ENCODE assay signal across 1 cellular context in the genomic region with DNA sequence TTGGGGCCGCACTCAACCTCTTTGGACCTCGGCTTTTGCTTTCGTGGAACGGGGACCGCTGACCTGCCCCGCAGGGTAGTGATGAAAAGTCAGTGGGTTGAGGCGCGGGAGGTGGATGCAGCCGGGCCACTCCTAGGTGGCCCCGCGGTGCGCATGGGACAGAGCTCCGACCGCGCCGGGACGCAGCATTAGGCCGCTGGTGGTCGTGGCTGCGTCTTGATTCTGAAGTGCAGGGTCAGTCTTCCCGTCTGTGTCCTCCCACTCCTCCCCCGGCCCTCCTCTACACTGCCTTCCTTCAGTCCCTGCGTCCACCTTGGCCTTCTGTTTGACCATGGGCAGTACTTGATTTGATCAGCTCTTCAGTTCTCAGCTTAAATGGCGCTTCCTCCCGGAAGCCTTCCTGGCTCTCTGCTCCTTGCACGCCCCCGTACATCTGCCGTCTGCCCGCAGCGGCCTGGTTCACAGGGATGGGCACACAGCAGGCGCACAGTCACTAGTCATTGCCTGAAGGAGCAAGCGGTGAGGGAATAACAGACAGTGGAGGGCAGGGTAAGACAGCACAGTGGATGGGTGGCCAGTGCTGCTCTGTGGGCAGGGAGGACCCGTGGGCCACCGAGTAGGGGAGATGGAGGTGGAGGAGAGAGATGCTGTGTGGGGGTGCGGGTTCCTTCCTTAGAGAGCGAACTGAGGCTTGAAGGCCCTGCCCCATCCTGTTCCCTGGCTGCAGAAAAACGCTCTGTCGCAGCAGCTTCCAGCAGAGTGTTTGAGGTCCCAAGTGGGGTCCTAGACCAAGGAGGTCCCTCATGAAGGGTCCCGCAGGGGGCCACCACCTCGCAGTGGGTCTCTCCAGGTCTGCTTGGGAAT.
TF ChIP-seq lines count a peak whose summit lies in the region.

No MANE protein-coding gene starts in this region.

TF ChIP-seq in K562, 482 proteins besides CTCF, POLR2A, EP300 and RAD21 (continued from another document and continues in another):
- TF ChIP-seq, protein P1, sequence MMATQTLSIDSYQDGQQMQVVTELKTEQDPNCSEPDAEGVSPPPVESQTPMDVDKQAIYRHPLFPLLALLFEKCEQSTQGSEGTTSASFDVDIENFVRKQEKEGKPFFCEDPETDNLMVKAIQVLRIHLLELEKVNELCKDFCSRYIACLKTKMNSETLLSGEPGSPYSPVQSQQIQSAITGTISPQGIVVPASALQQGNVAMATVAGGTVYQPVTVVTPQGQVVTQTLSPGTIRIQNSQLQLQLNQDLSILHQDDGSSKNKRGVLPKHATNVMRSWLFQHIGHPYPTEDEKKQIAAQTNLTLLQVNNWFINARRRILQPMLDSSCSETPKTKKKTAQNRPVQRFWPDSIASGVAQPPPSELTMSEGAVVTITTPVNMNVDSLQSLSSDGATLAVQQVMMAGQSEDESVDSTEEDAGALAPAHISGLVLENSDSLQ (IDR thresholded peaks at IDR 0.05) = no peak
- TF ChIP-seq FIP1L1 (IDR thresholded peaks at IDR 0.05; ENCODE audit: low read depth, low read length, poor library complexity, severe bottlenecking) (peak; percentile 28), NR4A1 (CRISPR knock-in tag; IDR thresholded peaks at IDR 0.05) (no peak), NR4A1 (tag; IDR thresholded peaks at IDR 0.05) (no peak), SRSF1 (IDR thresholded peaks at IDR 0.05; ENCODE audit: low read depth, low read length) (0 out of 2 replicates have a peak, but pooled peaks have one; percentile 52), RBFOX2 (IDR thresholded peaks at IDR 0.05; ENCODE audit: low read depth, low read length) (peak; percentile 64), POLR2G (IDR thresholded peaks at IDR 0.05; ENCODE audit: low read depth, low read length) (peak; percentile 1; the same call in 1 of the 2 replicates), HMGN3 (IDR thresholded peaks at IDR 0.05; ENCODE audit: borderline replicate concordance, extremely low read depth, insufficient read length, low read depth, low read length) (peak; percentile 12), SAFB2 (IDR thresholded peaks at IDR 0.05; ENCODE audit: borderline replicate concordance, low read depth, low read length, severe bottlenecking) (no peak), PTBP1 (IDR thresholded peaks at IDR 0.05; ENCODE audit: low read depth, low read length) (0 out of 2 replicates have a peak, but pooled peaks have one; percentile 40), ZKSCAN1 (IDR thresholded peaks at IDR 0.05; ENCODE audit: low read depth, low read length) (no peak), NFRKB (IDR thresholded peaks at IDR 0.05; ENCODE audit: low read depth) (no peak), ZFX (CRISPR knock-in tag; IDR thresholded peaks at IDR 0.05) (peak; percentile 75), KDM5B (IDR thresholded peaks at IDR 0.05; ENCODE audit: insufficient replicate concordance, low read depth, low read length) (peak; percentile 31), GABPA (tag; conservative IDR thresholded peaks at IDR 0.05; ENCODE audit: low read depth) (no peak; the same call in 1 of the 2 replicates), MTA1 (IDR thresholded peaks at IDR 0.05; ENCODE audit: borderline replicate concordance) (no peak), ZBTB1 (CRISPR knock-in tag; IDR thresholded peaks at IDR 0.05; ENCODE audit: borderline replicate concordance, low read depth) (peak; percentile 84; the same call in 1 of the 2 replicates), BCOR (IDR thresholded peaks at IDR 0.05) (peak; percentile 95), ZNF354B (CRISPR knock-in tag; IDR thresholded peaks at IDR 0.05) (no peak), YY1 (IDR thresholded peaks at IDR 0.05; ENCODE audit: borderline replicate concordance in 1 of 3, control insufficient read depth in 1 of 3, extremely low read depth in 1 of 3, insufficient read depth in 3 of 3, insufficient read length in 1 of 3, insufficient replicate concordance in 2 of 3, low read depth in 1 of 3, low read length in 2 of 3) (no peak), NCOR1 (IDR thresholded peaks at IDR 0.05) (no peak), ZNF165 (CRISPR knock-in tag; IDR thresholded peaks at IDR 0.05; ENCODE audit: borderline replicate concordance) (no peak), HDAC2 (IDR thresholded peaks at IDR 0.05) (peak; percentile 73; the same call in 1 of the 2 replicates), MAZ (CRISPR knock-in tag; conservative IDR thresholded peaks at IDR 0.05 in 1 of 2, IDR thresholded peaks at IDR 0.05 in 1 of 2) (peak; percentile 13 to 23; a peak in 1 of 4 replicates)
- TF ChIP-seq, protein P2, sequence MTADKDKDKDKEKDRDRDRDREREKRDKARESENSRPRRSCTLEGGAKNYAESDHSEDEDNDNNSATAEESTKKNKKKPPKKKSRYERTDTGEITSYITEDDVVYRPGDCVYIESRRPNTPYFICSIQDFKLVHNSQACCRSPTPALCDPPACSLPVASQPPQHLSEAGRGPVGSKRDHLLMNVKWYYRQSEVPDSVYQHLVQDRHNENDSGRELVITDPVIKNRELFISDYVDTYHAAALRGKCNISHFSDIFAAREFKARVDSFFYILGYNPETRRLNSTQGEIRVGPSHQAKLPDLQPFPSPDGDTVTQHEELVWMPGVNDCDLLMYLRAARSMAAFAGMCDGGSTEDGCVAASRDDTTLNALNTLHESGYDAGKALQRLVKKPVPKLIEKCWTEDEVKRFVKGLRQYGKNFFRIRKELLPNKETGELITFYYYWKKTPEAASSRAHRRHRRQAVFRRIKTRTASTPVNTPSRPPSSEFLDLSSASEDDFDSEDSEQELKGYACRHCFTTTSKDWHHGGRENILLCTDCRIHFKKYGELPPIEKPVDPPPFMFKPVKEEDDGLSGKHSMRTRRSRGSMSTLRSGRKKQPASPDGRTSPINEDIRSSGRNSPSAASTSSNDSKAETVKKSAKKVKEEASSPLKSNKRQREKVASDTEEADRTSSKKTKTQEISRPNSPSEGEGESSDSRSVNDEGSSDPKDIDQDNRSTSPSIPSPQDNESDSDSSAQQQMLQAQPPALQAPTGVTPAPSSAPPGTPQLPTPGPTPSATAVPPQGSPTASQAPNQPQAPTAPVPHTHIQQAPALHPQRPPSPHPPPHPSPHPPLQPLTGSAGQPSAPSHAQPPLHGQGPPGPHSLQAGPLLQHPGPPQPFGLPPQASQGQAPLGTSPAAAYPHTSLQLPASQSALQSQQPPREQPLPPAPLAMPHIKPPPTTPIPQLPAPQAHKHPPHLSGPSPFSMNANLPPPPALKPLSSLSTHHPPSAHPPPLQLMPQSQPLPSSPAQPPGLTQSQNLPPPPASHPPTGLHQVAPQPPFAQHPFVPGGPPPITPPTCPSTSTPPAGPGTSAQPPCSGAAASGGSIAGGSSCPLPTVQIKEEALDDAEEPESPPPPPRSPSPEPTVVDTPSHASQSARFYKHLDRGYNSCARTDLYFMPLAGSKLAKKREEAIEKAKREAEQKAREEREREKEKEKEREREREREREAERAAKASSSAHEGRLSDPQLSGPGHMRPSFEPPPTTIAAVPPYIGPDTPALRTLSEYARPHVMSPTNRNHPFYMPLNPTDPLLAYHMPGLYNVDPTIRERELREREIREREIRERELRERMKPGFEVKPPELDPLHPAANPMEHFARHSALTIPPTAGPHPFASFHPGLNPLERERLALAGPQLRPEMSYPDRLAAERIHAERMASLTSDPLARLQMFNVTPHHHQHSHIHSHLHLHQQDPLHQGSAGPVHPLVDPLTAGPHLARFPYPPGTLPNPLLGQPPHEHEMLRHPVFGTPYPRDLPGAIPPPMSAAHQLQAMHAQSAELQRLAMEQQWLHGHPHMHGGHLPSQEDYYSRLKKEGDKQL (CRISPR knock-in tag; IDR thresholded peaks at IDR 0.05; ENCODE audit: borderline replicate concordance) = peak; percentile 57; the same call in 1 of the 2 replicates
- TF ChIP-seq, protein P3, sequence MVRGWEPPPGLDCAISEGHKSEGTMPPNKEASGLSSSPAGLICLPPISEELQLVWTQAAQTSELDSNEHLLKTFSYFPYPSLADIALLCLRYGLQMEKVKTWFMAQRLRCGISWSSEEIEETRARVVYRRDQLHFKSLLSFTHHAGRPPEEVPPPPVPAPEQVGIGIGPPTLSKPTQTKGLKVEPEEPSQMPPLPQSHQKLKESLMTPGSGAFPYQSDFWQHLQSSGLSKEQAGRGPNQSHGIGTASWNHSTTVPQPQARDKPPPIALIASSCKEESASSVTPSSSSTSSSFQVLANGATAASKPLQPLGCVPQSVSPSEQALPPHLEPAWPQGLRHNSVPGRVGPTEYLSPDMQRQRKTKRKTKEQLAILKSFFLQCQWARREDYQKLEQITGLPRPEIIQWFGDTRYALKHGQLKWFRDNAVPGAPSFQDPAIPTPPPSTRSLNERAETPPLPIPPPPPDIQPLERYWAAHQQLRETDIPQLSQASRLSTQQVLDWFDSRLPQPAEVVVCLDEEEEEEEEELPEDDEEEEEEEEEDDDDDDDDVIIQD (CRISPR knock-in tag; IDR thresholded peaks at IDR 0.05) = no peak
- TF ChIP-seq, protein P4, sequence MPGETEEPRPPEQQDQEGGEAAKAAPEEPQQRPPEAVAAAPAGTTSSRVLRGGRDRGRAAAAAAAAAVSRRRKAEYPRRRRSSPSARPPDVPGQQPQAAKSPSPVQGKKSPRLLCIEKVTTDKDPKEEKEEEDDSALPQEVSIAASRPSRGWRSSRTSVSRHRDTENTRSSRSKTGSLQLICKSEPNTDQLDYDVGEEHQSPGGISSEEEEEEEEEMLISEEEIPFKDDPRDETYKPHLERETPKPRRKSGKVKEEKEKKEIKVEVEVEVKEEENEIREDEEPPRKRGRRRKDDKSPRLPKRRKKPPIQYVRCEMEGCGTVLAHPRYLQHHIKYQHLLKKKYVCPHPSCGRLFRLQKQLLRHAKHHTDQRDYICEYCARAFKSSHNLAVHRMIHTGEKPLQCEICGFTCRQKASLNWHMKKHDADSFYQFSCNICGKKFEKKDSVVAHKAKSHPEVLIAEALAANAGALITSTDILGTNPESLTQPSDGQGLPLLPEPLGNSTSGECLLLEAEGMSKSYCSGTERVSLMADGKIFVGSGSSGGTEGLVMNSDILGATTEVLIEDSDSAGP (CRISPR knock-in tag; IDR thresholded peaks at IDR 0.05) = 0 out of 2 replicates have a peak, but pooled peaks have one; percentile 18
- TF ChIP-seq, protein P5, sequence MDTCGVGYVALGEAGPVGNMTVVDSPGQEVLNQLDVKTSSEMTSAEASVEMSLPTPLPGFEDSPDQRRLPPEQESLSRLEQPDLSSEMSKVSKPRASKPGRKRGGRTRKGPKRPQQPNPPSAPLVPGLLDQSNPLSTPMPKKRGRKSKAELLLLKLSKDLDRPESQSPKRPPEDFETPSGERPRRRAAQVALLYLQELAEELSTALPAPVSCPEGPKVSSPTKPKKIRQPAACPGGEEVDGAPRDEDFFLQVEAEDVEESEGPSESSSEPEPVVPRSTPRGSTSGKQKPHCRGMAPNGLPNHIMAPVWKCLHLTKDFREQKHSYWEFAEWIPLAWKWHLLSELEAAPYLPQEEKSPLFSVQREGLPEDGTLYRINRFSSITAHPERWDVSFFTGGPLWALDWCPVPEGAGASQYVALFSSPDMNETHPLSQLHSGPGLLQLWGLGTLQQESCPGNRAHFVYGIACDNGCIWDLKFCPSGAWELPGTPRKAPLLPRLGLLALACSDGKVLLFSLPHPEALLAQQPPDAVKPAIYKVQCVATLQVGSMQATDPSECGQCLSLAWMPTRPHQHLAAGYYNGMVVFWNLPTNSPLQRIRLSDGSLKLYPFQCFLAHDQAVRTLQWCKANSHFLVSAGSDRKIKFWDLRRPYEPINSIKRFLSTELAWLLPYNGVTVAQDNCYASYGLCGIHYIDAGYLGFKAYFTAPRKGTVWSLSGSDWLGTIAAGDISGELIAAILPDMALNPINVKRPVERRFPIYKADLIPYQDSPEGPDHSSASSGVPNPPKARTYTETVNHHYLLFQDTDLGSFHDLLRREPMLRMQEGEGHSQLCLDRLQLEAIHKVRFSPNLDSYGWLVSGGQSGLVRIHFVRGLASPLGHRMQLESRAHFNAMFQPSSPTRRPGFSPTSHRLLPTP (IDR thresholded peaks at IDR 0.05; ENCODE audit: borderline replicate concordance, extremely low read depth, insufficient read length) = peak; percentile 56
- TF ChIP-seq, protein P6, sequence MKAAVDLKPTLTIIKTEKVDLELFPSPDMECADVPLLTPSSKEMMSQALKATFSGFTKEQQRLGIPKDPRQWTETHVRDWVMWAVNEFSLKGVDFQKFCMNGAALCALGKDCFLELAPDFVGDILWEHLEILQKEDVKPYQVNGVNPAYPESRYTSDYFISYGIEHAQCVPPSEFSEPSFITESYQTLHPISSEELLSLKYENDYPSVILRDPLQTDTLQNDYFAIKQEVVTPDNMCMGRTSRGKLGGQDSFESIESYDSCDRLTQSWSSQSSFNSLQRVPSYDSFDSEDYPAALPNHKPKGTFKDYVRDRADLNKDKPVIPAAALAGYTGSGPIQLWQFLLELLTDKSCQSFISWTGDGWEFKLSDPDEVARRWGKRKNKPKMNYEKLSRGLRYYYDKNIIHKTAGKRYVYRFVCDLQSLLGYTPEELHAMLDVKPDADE (conservative IDR thresholded peaks at IDR 0.05; ENCODE audit: control insufficient read depth, low read depth, low read length) = peak; percentile 44; the same call in 1 of the 2 replicates
- TF ChIP-seq, protein P7, sequence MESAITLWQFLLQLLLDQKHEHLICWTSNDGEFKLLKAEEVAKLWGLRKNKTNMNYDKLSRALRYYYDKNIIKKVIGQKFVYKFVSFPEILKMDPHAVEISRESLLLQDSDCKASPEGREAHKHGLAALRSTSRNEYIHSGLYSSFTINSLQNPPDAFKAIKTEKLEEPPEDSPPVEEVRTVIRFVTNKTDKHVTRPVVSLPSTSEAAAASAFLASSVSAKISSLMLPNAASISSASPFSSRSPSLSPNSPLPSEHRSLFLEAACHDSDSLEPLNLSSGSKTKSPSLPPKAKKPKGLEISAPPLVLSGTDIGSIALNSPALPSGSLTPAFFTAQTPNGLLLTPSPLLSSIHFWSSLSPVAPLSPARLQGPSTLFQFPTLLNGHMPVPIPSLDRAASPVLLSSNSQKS (CRISPR knock-in tag; IDR thresholded peaks at IDR 0.05) = no peak
- TF ChIP-seq, protein P8, sequence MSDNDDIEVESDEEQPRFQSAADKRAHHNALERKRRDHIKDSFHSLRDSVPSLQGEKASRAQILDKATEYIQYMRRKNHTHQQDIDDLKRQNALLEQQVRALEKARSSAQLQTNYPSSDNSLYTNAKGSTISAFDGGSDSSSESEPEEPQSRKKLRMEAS (CRISPR knock-in tag; IDR thresholded peaks at IDR 0.05) = peak; percentile 73
- TF ChIP-seq, protein P9, sequence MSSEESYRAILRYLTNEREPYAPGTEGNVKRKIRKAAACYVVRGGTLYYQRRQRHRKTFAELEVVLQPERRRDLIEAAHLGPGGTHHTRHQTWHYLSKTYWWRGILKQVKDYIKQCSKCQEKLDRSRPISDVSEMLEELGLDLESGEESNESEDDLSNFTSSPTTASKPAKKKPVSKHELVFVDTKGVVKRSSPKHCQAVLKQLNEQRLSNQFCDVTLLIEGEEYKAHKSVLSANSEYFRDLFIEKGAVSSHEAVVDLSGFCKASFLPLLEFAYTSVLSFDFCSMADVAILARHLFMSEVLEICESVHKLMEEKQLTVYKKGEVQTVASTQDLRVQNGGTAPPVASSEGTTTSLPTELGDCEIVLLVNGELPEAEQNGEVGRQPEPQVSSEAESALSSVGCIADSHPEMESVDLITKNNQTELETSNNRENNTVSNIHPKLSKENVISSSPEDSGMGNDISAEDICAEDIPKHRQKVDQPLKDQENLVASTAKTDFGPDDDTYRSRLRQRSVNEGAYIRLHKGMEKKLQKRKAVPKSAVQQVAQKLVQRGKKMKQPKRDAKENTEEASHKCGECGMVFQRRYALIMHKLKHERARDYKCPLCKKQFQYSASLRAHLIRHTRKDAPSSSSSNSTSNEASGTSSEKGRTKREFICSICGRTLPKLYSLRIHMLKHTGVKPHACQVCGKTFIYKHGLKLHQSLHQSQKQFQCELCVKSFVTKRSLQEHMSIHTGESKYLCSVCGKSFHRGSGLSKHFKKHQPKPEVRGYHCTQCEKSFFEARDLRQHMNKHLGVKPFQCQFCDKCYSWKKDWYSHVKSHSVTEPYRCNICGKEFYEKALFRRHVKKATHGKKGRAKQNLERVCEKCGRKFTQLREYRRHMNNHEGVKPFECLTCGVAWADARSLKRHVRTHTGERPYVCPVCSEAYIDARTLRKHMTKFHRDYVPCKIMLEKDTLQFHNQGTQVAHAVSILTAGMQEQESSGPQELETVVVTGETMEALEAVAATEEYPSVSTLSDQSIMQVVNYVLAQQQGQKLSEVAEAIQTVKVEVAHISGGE (CRISPR knock-in tag; IDR thresholded peaks at IDR 0.05) = peak in 1 of 3 experiments; percentile 63; a peak in 1 of 6 replicates
